13 cellular contexts compared by ENCODE assay signal in the genomic region with DNA sequence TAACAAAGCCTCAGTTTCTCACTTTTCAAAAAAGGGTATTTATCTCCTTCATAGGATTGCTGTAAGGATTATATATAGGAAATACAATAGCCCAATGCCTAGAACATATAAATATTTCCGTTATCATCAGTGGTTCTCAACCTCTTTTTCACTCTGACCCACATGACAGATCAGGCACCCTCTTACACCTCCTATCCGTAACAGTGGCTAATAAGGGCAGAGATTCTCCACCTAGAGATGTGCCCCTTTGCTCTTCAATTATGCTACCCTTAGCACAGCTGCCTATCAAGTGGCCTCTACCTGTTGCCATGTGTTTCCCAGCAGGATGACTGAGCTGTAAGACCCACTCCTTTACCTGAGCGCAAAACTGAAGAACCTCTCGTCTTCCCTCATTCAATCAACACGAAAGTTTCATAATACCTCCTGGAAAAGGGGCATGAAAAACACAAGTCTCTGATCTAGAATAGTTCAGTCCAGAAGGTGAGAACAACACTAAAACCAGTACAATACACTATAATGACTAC. TPM values are rescaled to one million over a fixed set of nuclear protein-coding genes. Genes with fewer than 3 reads are reported as not detected.
DNase-seq lines count a peak whose midpoint lies in the region; TF ChIP-seq lines count a peak whose summit lies in the region.
"Had no signal": no experiment of that assay in that cellular context is flagged by ENCODE, and none has a peak within 500 bp of the region (broad histone marks: within the 10 kb centered on the region; RNA-seq: fewer than 3 reads in every experiment).

No MANE protein-coding gene starts in this region.

- H3K79me2 ChIP-seq in mammary epithelial cell (ENCODE audit: insufficient read depth, low read length) (peaks cover 100% of the 10 kb centered on the region), parathyroid adenoma (peaks cover 56% of the 10 kb centered on the region)

- H3K27ac Mint-ChIP-seq in CD4-positive, alpha-beta memory T cell = peak overlapping the region in 3 of 7 donors; percentile 30 to 72 (median 55)

- intact Hi-C loops in CD4-positive, alpha-beta memory T cell (cut with micrococcal nuclease) = no loop called here
- intact Hi-C loops in mammary epithelial cell (cut with micrococcal nuclease) = no loop called here

- no peaks in the 10 kb centered on the region for H3K9me3 ChIP-seq in CD4-positive, alpha-beta memory T cell (ENCODE audit: control insufficient read depth in 1 of 2, low read length in 2 of 2)
- H3K9me3 ChIP-seq in HEK293 (ENCODE audit: control insufficient read depth, insufficient read depth, low read depth, low read length) (no peaks in the 10 kb centered on the region), mammary epithelial cell (replicated peaks; ENCODE audit: insufficient read depth, low read length) (no peaks in the 10 kb centered on the region), parathyroid adenoma (ENCODE audit: control insufficient read depth, low read length) (no peaks in the 10 kb centered on the region)

- peak overlapping the region; percentile 45 for H3K4me2 ChIP-seq in mammary epithelial cell (ENCODE audit: insufficient read depth, low read depth, low read length)
- peak overlapping the region; percentile 34 for H3K4me2 ChIP-seq in parathyroid adenoma (ENCODE audit: low read length)

- H3K27ac ChIP-seq in CD4-positive, alpha-beta memory T cell (ENCODE audit: low read depth, low read length) = no peak overlapping the region
- H3K27ac ChIP-seq in HEK293 (ENCODE audit: extremely low read depth, low read depth, low read length) (no peak overlapping the region), mammary epithelial cell (ENCODE audit: insufficient read depth, low read depth, low read length) (no peak overlapping the region), parathyroid adenoma (no peak overlapping the region)
- H3K27ac ChIP-seq: brain microvascular endothelial cell, WERI-Rb-1 had no signal

- H3K27me3 Mint-ChIP-seq in CD4-positive, alpha-beta memory T cell = no peaks in the 10 kb centered on the region

- no peak overlapping the region for H3K4me3 ChIP-seq in CD4-positive, alpha-beta memory T cell (ENCODE audit: low read length in 2 of 2)
- no peak overlapping the region for H3K4me3 ChIP-seq in HEK293 (ENCODE audit: low read depth, low read length)
- no peak overlapping the region for H3K4me3 ChIP-seq in mammary epithelial cell (replicated peaks in 1 of 3; ENCODE audit: insufficient read depth in 1 of 3, low read depth in 2 of 3, low read length in 3 of 3)
- H3K4me3 ChIP-seq in parathyroid adenoma (ENCODE audit: low read depth, low read length) = peak overlapping the region; percentile 22

- in situ Hi-C loops in mammary epithelial cell (cut with MboI; ENCODE audit: low sequenced_read_pairs in 2 of 2) = no loop called here

- WGBS in mammary epithelial cell (ENCODE audit: low coverage, missing lambda C conversion rate) = 61% methylated on average over 5 of the region's 5 CpGs

- peaks cover 31 to 56% of the 10 kb centered on the region in 2 donors for H3K36me3 Mint-ChIP-seq in CD4-positive, alpha-beta memory T cell

- POLR2A ChIA-PET in CD4-positive, alpha-beta memory T cell (lab: Charles Lee; ENCODE audit: partially characterized antibody) = interaction anchor here (2.9 kb wide), 1 partner anchor 10 kb away, joined by 11 read pairs; a partner anchor contains a TSS
- POLR2A ChIA-PET in HEK293 (lab: Yijun Ruan, JAX) = interaction anchor here (0.6 kb wide), 1 partner anchor 17 kb away, joined by 3 read pairs; no protein-coding TSS in a partner anchor

- H2AFZ ChIP-seq in mammary epithelial cell (ENCODE audit: low read depth, low read length) (no peak overlapping the region), parathyroid adenoma (no peak overlapping the region)

- CTCF ChIA-PET in CD4-positive, alpha-beta memory T cell (lab: Charles Lee; ENCODE audit: partially characterized antibody) = no interaction called here
- CTCF ChIA-PET in HEK293 (lab: Yijun Ruan, JAX) = interaction anchor here (1.4 kb wide), 1 partner anchor 15 kb away, joined by 3 read pairs; no protein-coding TSS in a partner anchor
- CTCF ChIA-PET in mammary epithelial cell (lab: Charles Lee; ENCODE audit: low non-redundant PET) = no interaction called here

- peak overlapping the region in 7 of 8 donors; percentile 1 to 79 (median 69) for H3K4me3 Mint-ChIP-seq in CD4-positive, alpha-beta memory T cell
- H3K4me3 Mint-ChIP-seq: CD14-positive monocyte had no signal

- peaks cover 68% of the 10 kb centered on the region for H3K4me1 ChIP-seq in CD4-positive, alpha-beta memory T cell (ENCODE audit: insufficient read depth, low read length)
- no peaks in the 10 kb centered on the region for H3K4me1 ChIP-seq in HEK293 (ENCODE audit: control insufficient read depth, insufficient read depth, low read length)
- H3K4me1 ChIP-seq in mammary epithelial cell (ENCODE audit: insufficient read depth, low read length) = peaks cover 15% of the 10 kb centered on the region
- H3K4me1 ChIP-seq in parathyroid adenoma = peaks cover 10% of the 10 kb centered on the region

- H3K9me3 Mint-ChIP-seq in CD4-positive, alpha-beta memory T cell = no peaks in the 10 kb centered on the region
- H3K9me3 Mint-ChIP-seq: CD14-positive monocyte had no signal

- peaks cover 39 to 77% (median 63%) of the 10 kb centered on the region in 4 donors for H3K4me1 Mint-ChIP-seq in CD4-positive, alpha-beta memory T cell

- H3K9ac ChIP-seq in mammary epithelial cell (ENCODE audit: insufficient read depth, low read length) = no peak overlapping the region
- H3K9ac ChIP-seq in parathyroid adenoma = no peak overlapping the region

- H3K36me3 ChIP-seq in CD4-positive, alpha-beta memory T cell (ENCODE audit: insufficient read depth, low read length) = peaks cover 15% of the 10 kb centered on the region
- H3K36me3 ChIP-seq in HEK293 (ENCODE audit: control insufficient read depth in 2 of 2, insufficient read depth in 1 of 2, low read length in 2 of 2) (peaks cover 60 to 85% of the 10 kb centered on the region in 2 experiments), mammary epithelial cell (ENCODE audit: insufficient read depth, low read length) (peaks cover 21% of the 10 kb centered on the region), parathyroid adenoma (ENCODE audit: control insufficient read depth, insufficient read depth, low read length) (no peaks in the 10 kb centered on the region)

- DNase-seq in CD4-positive, alpha-beta memory T cell = no peak
- DNase-seq in mammary epithelial cell (no peak), LoVo (ENCODE audit: low spot score) (no peak), DMS 273 (lab: John Stamatoyannopoulos, UW; ENCODE audit: unreplicated experiment) (no peak), COLO668 (lab: John Stamatoyannopoulos, UW; ENCODE audit: unreplicated experiment) (no peak)
- DNase-seq: brain microvascular endothelial cell; effector CD4-positive, alpha-beta T cell; GDM1; PC-3; WERI-Rb-1 had no signal

- H4K20me1 ChIP-seq in mammary epithelial cell (ENCODE audit: insufficient read depth, low read length) = peaks cover 24% of the 10 kb centered on the region

- no peak for TF ChIP-seq CTCF in HEK293 (tag by site-specific recombination; IDR thresholded peaks at IDR 0.05)
- TF ChIP-seq CTCF in mammary epithelial cell (conservative IDR thresholded peaks at IDR 0.05 in 1 of 2, IDR thresholded peaks at IDR 0.05 in 1 of 2; ENCODE audit: extremely low read depth in 1 of 2, insufficient read depth in 1 of 2, low read depth in 1 of 2, low read length in 2 of 2) = no peak
- no peak for TF ChIP-seq CTCF in parathyroid adenoma (IDR thresholded peaks at IDR 0.05)

- BruUV-seq in mammary epithelial cell (replicated peaks; lab: Mats Ljungman, UMichigan) = no TSS peak

- dilution Hi-C loops in mammary epithelial cell (cut with HindIII; ENCODE audit: low sequenced_read_pairs) = no loop called here

- no peaks in the 10 kb centered on the region for H3K27me3 ChIP-seq in CD4-positive, alpha-beta memory T cell (ENCODE audit: insufficient read depth, low read length)
- H3K27me3 ChIP-seq in mammary epithelial cell (ENCODE audit: insufficient read depth, low read length) = no peaks in the 10 kb centered on the region
- no peaks in the 10 kb centered on the region for H3K27me3 ChIP-seq in parathyroid adenoma (ENCODE audit: control insufficient read depth, insufficient read depth, low read length)
- H3K27me3 ChIP-seq: brain microvascular endothelial cell had no signal

TF ChIP-seq in HEK293, 187 proteins besides CTCF, POLR2A, EP300 and RAD21 (continues in another document):
- no peak for TF ChIP-seq ZNF274 (IDR thresholded peaks at IDR 0.05; ENCODE audit: low read length)
- TF ChIP-seq ZNF274 (tag by site-specific recombination; IDR thresholded peaks at IDR 0.05; ENCODE audit: borderline replicate concordance) = no peak
- TF ChIP-seq ZNF600 (tag by site-specific recombination; IDR thresholded peaks at IDR 0.05) = peak; percentile 89
- no peak for TF ChIP-seq ZNF677 (tag by site-specific recombination; IDR thresholded peaks at IDR 0.05)
- TF ChIP-seq KLF16 (tag by site-specific recombination; IDR thresholded peaks at IDR 0.05) = no peak
- TF ChIP-seq ZNF48 (tag by site-specific recombination; IDR thresholded peaks at IDR 0.05) = no peak
- TF ChIP-seq ZNF510 (tag by site-specific recombination; IDR thresholded peaks at IDR 0.05; ENCODE audit: insufficient replicate concordance) = no peak
- TF ChIP-seq ZNF239 (tag by site-specific recombination; IDR thresholded peaks at IDR 0.05) = no peak
- TF ChIP-seq ZSCAN23 (tag by site-specific recombination; IDR thresholded peaks at IDR 0.05) = no peak
- TF ChIP-seq, protein P1, sequence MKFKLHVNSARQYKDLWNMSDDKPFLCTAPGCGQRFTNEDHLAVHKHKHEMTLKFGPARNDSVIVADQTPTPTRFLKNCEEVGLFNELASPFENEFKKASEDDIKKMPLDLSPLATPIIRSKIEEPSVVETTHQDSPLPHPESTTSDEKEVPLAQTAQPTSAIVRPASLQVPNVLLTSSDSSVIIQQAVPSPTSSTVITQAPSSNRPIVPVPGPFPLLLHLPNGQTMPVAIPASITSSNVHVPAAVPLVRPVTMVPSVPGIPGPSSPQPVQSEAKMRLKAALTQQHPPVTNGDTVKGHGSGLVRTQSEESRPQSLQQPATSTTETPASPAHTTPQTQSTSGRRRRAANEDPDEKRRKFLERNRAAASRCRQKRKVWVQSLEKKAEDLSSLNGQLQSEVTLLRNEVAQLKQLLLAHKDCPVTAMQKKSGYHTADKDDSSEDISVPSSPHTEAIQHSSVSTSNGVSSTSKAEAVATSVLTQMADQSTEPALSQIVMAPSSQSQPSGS (tag by site-specific recombination; IDR thresholded peaks at IDR 0.05; ENCODE audit: low read depth) = no peak
- TF ChIP-seq ZNF175 (tag by site-specific recombination; IDR thresholded peaks at IDR 0.05) = no peak
- TF ChIP-seq ZNF707 (tag by site-specific recombination; IDR thresholded peaks at IDR 0.05) = no peak
- peak; percentile 68; the same call in 1 of the 2 replicates for TF ChIP-seq SCRT1 (tag by site-specific recombination; IDR thresholded peaks at IDR 0.05; ENCODE audit: borderline replicate concordance)
- peak; percentile 92 for TF ChIP-seq SCRT2 (tag by site-specific recombination; IDR thresholded peaks at IDR 0.05)

RNA-seq across cellular contexts. Expression of a gene that starts 10.5 kb away (rescaled TPM):
- total RNA-seq in CD4-positive, alpha-beta memory T cell = 100 to 1,000 TPM; 146 to 164 TPM
- 100 to 1,000 TPM; 126 to 130 TPM for polyA plus RNA-seq in CD4-positive, alpha-beta memory T cell
- total RNA-seq in mammary epithelial cell = 100 to 1,000 TPM in 1 of 2 donors, 10 to 100 TPM in 1; 91.2 to 107 TPM
- polyA plus RNA-seq in mammary epithelial cell = 94.7 TPM
- polyA minus RNA-seq in mammary epithelial cell = 265 TPM
